ENCODE assay signal across 22 cellular contexts in genomic region chr14:68811161-68811560, GRCh38. TPM values are rescaled to one million over a fixed set of nuclear protein-coding genes. Genes with fewer than 3 reads are reported as not detected.
DNase-seq lines count a peak whose midpoint lies in the region; ATAC-seq and TF ChIP-seq lines count a peak whose summit lies in the region.
"Had no signal": no experiment of that assay in that cellular context is flagged by ENCODE, and none has a peak within 500 bp of the region (broad histone marks: within the 10 kb centered on the region; RNA-seq: fewer than 3 reads in every experiment).

No MANE protein-coding gene starts in this region.

- H3K27me3 ChIP-seq in right atrium auricular region, result no peaks in the 10 kb centered on the region
- H3K27me3 ChIP-seq in neuronal stem cell (ENCODE audit: control insufficient read depth in 3 of 3, insufficient read depth in 3 of 3, low read depth in 1 of 3, low read length in 3 of 3), result no peaks in the 10 kb centered on the region
- H3K27me3 ChIP-seq: adrenal gland, ovary, SJCRH30 had no signal

- ATAC-seq in T-helper 17 cell (no peak), HG03039 (IDR thresholded peaks at IDR 0.05; ENCODE audit: unreplicated experiment) (no peak), GM21529 (IDR thresholded peaks at IDR 0.05; ENCODE audit: unreplicated experiment) (no peak)
- ATAC-seq: CD8-positive, alpha-beta T cell had no signal

- peak overlapping the region; percentile 6 for H2AK5ac ChIP-seq in neuronal stem cell (ENCODE audit: low read depth, low read length)

- H3K4me2 ChIP-seq in neuronal stem cell (ENCODE audit: insufficient read depth, low read length, poor library complexity, severe bottlenecking), result no peak overlapping the region
- H3K4me2 ChIP-seq: PC-9 had no signal

- H3K79me1 ChIP-seq in neuronal stem cell (ENCODE audit: low read depth, low read length), result no peaks in the 10 kb centered on the region

- WGBS in neuronal stem cell (ENCODE audit: extremely low coverage in 2 of 2, insufficient read length in 2 of 2, insufficient replicate concordance in 1 of 2), 2 donors, result no CpG with 5 or more reads among the region's 9 CpGs

- no peak overlapping the region for H3K14ac ChIP-seq in neuronal stem cell (ENCODE audit: low read length)

- H2BK5ac ChIP-seq in neuronal stem cell (ENCODE audit: low read length), result no peak overlapping the region

- H3K4me3 ChIP-seq in right atrium auricular region (no peak overlapping the region), neuronal stem cell (ENCODE audit: low read length in 2 of 2) (no peak overlapping the region)
- H3K4me3 ChIP-seq: adrenal gland, ovary, PC-9, SJCRH30 had no signal

- H3K36me3 Mint-ChIP-seq in T-helper 17 cell (ENCODE audit: low read depth), result no peaks in the 10 kb centered on the region
- H3K36me3 Mint-ChIP-seq: CD8-positive, alpha-beta T cell had no signal

- peak overlapping the region; percentile 4 for H2BK12ac ChIP-seq in neuronal stem cell (ENCODE audit: low read length)

- H3K9me3 ChIP-seq in right atrium auricular region (no peaks in the 10 kb centered on the region), T-helper 17 cell (ENCODE audit: control insufficient read depth, low read length, poor library complexity, severe bottlenecking) (no peaks in the 10 kb centered on the region), neuronal stem cell (replicated peaks in 1 of 2; ENCODE audit: control insufficient read depth in 2 of 2, insufficient read depth in 1 of 2, low read depth in 1 of 2, low read length in 2 of 2) (peaks cover 0 to 10% of the 10 kb centered on the region in 2 donors)
- H3K9me3 ChIP-seq: adrenal gland, ovary had no signal

- no peak overlapping the region for H2BK120ac ChIP-seq in neuronal stem cell (ENCODE audit: low read depth, low read length)

- no peak overlapping the region for H4K8ac ChIP-seq in neuronal stem cell (ENCODE audit: low read depth, low read length)

- H4K91ac ChIP-seq in neuronal stem cell (ENCODE audit: low read depth, low read length, poor library complexity), result no peak overlapping the region

- peak overlapping the region; percentile 69 for H3K27ac Mint-ChIP-seq in T-helper 17 cell
- H3K27ac Mint-ChIP-seq: T-helper 1 cell treated with Interleukin-12 subunit alpha and Interleukin-12 subunit beta and Interleukin-4 antibody, amounts not matched to agents 30 μg/mL and 1 μg/mL, for 36 hours had no signal

- no peaks in the 10 kb centered on the region for H3K27me3 Mint-ChIP-seq in T-helper 17 cell
- H3K27me3 Mint-ChIP-seq: memory B cell had no signal

- no peak overlapping the region for H3K4ac ChIP-seq in neuronal stem cell (ENCODE audit: low read length)

- no peak overlapping the region for H3K9ac ChIP-seq in neuronal stem cell (ENCODE audit: low read depth, low read length, poor library complexity)

- H3K18ac ChIP-seq in neuronal stem cell (ENCODE audit: low read length), result peak overlapping the region; percentile 84

- DNase-seq in right atrium auricular region (ENCODE audit: low spot score) (peak; percentile 55), cardiac septum (ENCODE audit: low spot score) (no peak), T-helper 17 cell (no peak), neuronal stem cell (ENCODE audit: low spot score) (no peak), HUDEP-2 (lab: John Stamatoyannopoulos, UW; ENCODE audit: unreplicated experiment in 76 of 76) (no peak), NCI-H1092 (lab: John Stamatoyannopoulos, UW) (no peak)
- DNase-seq: activated gamma-delta T cell; CD8-positive, alpha-beta T cell; cortex of kidney; GF-D8; NCI-H1048; NCI-H2081; NCI-H446 treated with DMSO at 0.1 percent for 48 hours; PC-9; SJCRH30; stimulated activated CD4-positive, alpha-beta T cell treated with anti-CD3 and anti-CD28 coated beads, Interleukin-12 subunit alpha, Interleukin-12 subunit beta, amount 100 ng/mL, for 4 hours had no signal

- H3K4me1 Mint-ChIP-seq in T-helper 17 cell, result peaks cover 48% of the 10 kb centered on the region

- H3K23ac ChIP-seq in neuronal stem cell (ENCODE audit: low read depth, low read length, poor library complexity), result no peak overlapping the region

- H2AFZ ChIP-seq in neuronal stem cell (ENCODE audit: low read length), result no peak overlapping the region
- H2AFZ ChIP-seq: PC-9 had no signal

- intact Hi-C loops in cardiac septum (cut with DNase I), result loop anchor here (10.0 kb wide), 1 partner anchor 666 kb away; no protein-coding TSS in a partner anchor

- no peak overlapping the region for H3K4me3 Mint-ChIP-seq in T-helper 17 cell
- H3K4me3 Mint-ChIP-seq: CD8-positive, alpha-beta T cell; memory B cell; T-helper 1 cell treated with Interleukin-12 subunit alpha and Interleukin-12 subunit beta and Interleukin-4 antibody, amounts not matched to agents 30 μg/mL and 1 μg/mL, for 36 hours had no signal

- H3K36me3 ChIP-seq in right atrium auricular region (no peaks in the 10 kb centered on the region), neuronal stem cell (replicated peaks in 1 of 2; ENCODE audit: control insufficient read depth in 2 of 2, insufficient read depth in 2 of 2, low read length in 2 of 2) (no peaks in the 10 kb centered on the region)
- H3K36me3 ChIP-seq: adrenal gland, ovary, SJCRH30 had no signal

- H3K4me1 ChIP-seq in right atrium auricular region, result peaks cover 0 to 57% of the 10 kb centered on the region in 2 donors
- H3K4me1 ChIP-seq in neuronal stem cell (ENCODE audit: control insufficient read depth in 2 of 2, insufficient read depth in 1 of 2, low read depth in 1 of 2, low read length in 2 of 2), result peaks cover 15 to 19% of the 10 kb centered on the region in 2 donors

- H2BK15ac ChIP-seq in neuronal stem cell (ENCODE audit: low read length), result no peak overlapping the region

- H3K27ac ChIP-seq in right atrium auricular region, result no peak overlapping the region
- H3K27ac ChIP-seq in neuronal stem cell (replicated peaks; ENCODE audit: low read length), result no peak overlapping the region
- H3K27ac ChIP-seq: adrenal gland, ovary, PC-9, SJCRH30 had no signal

- TF ChIP-seq CTCF in right atrium auricular region (IDR thresholded peaks at IDR 0.05), result no peak

RNA-seq across cellular contexts. Expression of gene ZFP36L1, which starts 18.3 kb away (rescaled TPM):
- total RNA-seq in right atrium auricular region, result 100 to 1,000 TPM in 1 of 2 donors, 10 to 100 TPM in 1; 66.6 to 276 TPM
- total RNA-seq in cardiac septum, result 69.2 TPM
- total RNA-seq in T-helper 17 cell, result 100 to 1,000 TPM; 217 to 257 TPM
- polyA plus RNA-seq in neuronal stem cell (2013, experiment 1 of 2), result 270 TPM
- 294 TPM for polyA plus RNA-seq in neuronal stem cell (2013, experiment 2 of 2)
